ENCODE assay signal across 22 cellular contexts in the genomic region with DNA sequence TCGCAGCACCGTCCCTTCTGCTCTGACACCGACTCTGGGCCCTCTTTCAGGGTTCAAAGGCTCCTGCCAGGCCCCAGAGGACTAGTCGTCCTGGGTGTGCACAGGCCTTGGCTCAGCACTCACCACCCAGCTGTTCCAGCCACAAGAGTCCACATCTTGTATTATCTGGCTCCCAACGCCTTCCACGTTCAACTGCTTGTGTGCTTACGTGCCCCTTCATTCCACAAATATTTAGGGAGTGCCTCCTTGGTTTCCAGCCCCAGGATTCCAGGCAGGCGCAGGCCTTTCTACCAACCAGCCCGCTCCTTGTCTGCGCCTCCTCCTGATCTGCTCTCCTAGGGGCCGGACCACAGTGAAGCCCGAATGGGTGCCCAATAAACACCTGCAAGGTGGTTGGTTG.
A peak's percentile ranks its signal among the peaks of the same experiment; 100 is the strongest.
DNase-seq lines count a peak whose midpoint lies in the region; ATAC-seq, FAIRE-seq and TF ChIP-seq lines count a peak whose summit lies in the region.
"Had no signal": no experiment of that assay in that cellular context is flagged by ENCODE, and none has a peak within 500 bp of the region (broad histone marks: within the 10 kb centered on the region; RNA-seq: fewer than 3 reads in every experiment).

No MANE protein-coding gene starts in this region.

- H2AFZ ChIP-seq in H1 (ENCODE audit: low read length) (no peak overlapping the region), neuronal stem cell (ENCODE audit: low read length) (no peak overlapping the region)
- H2AFZ ChIP-seq: PC-9 had no signal

- peaks cover 3 to 20% (median 12%) of the 10 kb centered on the region in 4 experiments; a peak in 6 of 7 replicates for H3K4me1 ChIP-seq in H1 (replicated peaks in 1 of 4; ENCODE audit: control insufficient read depth in 3 of 4, insufficient read depth in 4 of 4, low read length in 3 of 4)
- peaks cover 26 to 41% of the 10 kb centered on the region in 2 donors for H3K4me1 ChIP-seq in neuronal stem cell (ENCODE audit: control insufficient read depth in 2 of 2, insufficient read depth in 1 of 2, low read depth in 1 of 2, low read length in 2 of 2)
- H3K4me1 ChIP-seq in esophagus muscularis mucosa = peaks cover 0 to 12% (median 6%) of the 10 kb centered on the region in 4 donors
- H3K4me1 ChIP-seq: body of pancreas, left ventricle myocardium inferior had no signal

- H3K56ac ChIP-seq in H1 (replicated peaks; ENCODE audit: insufficient read length, low read depth, low read length) = no peak overlapping the region

- no peak overlapping the region for H3K23ac ChIP-seq in H1 (ENCODE audit: insufficient read length)
- no peak overlapping the region for H3K23ac ChIP-seq in neuronal stem cell (ENCODE audit: low read depth, low read length, poor library complexity)

- peak; percentile 31 for DNase-seq in AG10803 (ENCODE audit: low read depth)
- DNase-seq in LHCN-M2 (ENCODE audit: low read depth) = peak; percentile 21
- no peak for DNase-seq in H1 (ENCODE audit: low read depth in 1 of 2, low spot score in 2 of 2)
- no peak for DNase-seq in neuronal stem cell (ENCODE audit: low spot score)
- no peak for DNase-seq in esophagus muscularis mucosa (ENCODE audit: extremely low spot score)
- DNase-seq in NCI-H526 treated with DMSO at 0.1 percent for 48 hours (lab: John Stamatoyannopoulos, UW) = no peak
- DNase-seq: activated CD4-positive, alpha-beta memory T cell treated with anti-CD3 and anti-CD28 coated beads, Interleukin-2, amount 10 ng/mL, durations not matched to agents 7 days and 5 days; activated naive CD8-positive, alpha-beta T cell treated with anti-CD3 and anti-CD28 coated beads for 36 hours; body of pancreas; Calu3; immature natural killer cell; left ventricle myocardium inferior; NCI-H1417; NCI-H2081 treated with DMSO at 0.1 percent for 48 hours; PC-9; SHP77 treated with DMSO at 0.1 percent for 48 hours; SW 1271 had no signal

- no peak for TF ChIP-seq RAD21 in H1 (IDR thresholded peaks at IDR 0.05 in 1 of 2, conservative IDR thresholded peaks at IDR 0.05 in 1 of 2; ENCODE audit: low read depth in 2 of 2, low read length in 2 of 2)

- H2BK20ac ChIP-seq in H1 (ENCODE audit: low read length) = no peak overlapping the region

- H3K23me2 ChIP-seq in H1 (ENCODE audit: low read depth, low read length) = no peaks in the 10 kb centered on the region

- TF ChIP-seq CTCF in AG10803 (conservative IDR thresholded peaks at IDR 0.05; ENCODE audit: low read length) (no peak), H1 (IDR thresholded peaks at IDR 0.05; ENCODE audit: control extremely low read depth in 1 of 3, insufficient read depth in 1 of 3, low read depth in 1 of 3, low read length in 3 of 3) (no peak), esophagus muscularis mucosa (IDR thresholded peaks at IDR 0.05) (no peak)

- H3K27me3 ChIP-seq in H1 (replicated peaks in 1 of 4; ENCODE audit: control insufficient read depth in 3 of 4, extremely low read depth in 1 of 4, insufficient read depth in 3 of 4, low read length in 3 of 4) (no peaks in the 10 kb centered on the region; a peak in 1 of 7 replicates), neuronal stem cell (ENCODE audit: control insufficient read depth in 3 of 3, insufficient read depth in 3 of 3, low read depth in 1 of 3, low read length in 3 of 3) (peaks cover 0 to 75% (median 0%) of the 10 kb centered on the region in 3 experiments), esophagus muscularis mucosa (peaks cover 0 to 33% (median 0%) of the 10 kb centered on the region in 4 donors)
- H3K27me3 ChIP-seq: body of pancreas had no signal

- no peak for TF ChIP-seq POLR2A in H1 (IDR thresholded peaks at IDR 0.05; ENCODE audit: control extremely low read depth in 1 of 2, low read depth in 2 of 2, low read length in 2 of 2)
- TF ChIP-seq POLR2A in esophagus muscularis mucosa (IDR thresholded peaks at IDR 0.05; ENCODE audit: low read depth) = no peak

- peaks cover 0 to 2% of the 10 kb centered on the region in 2 experiments for H4K20me1 ChIP-seq in H1 (replicated peaks in 1 of 2; ENCODE audit: control insufficient read depth in 1 of 2, insufficient read depth in 2 of 2, low read length in 2 of 2)

- H2BK12ac ChIP-seq in H1 (ENCODE audit: low read depth, low read length) (0 out of 2 replicates have a peak overlapping the region, but pooled peaks have one; percentile 33), neuronal stem cell (ENCODE audit: low read length) (peak overlapping the region; percentile 14)

- no peak overlapping the region for H4K5ac ChIP-seq in H1 (ENCODE audit: insufficient read length, low read depth, low read length)

- TF ChIP-seq EP300 in H1 (IDR thresholded peaks at IDR 0.05; ENCODE audit: borderline replicate concordance in 1 of 2, low read depth in 2 of 2, low read length in 2 of 2) (no peak), esophagus muscularis mucosa (IDR thresholded peaks at IDR 0.05) (no peak)

- no peak overlapping the region for H3K27ac ChIP-seq in H1 (ENCODE audit: low read depth, low read length)
- no peak overlapping the region for H3K27ac ChIP-seq in neuronal stem cell (replicated peaks; ENCODE audit: low read length)
- H3K27ac ChIP-seq in esophagus muscularis mucosa (replicated peaks in 1 of 4) = no peak overlapping the region
- H3K27ac ChIP-seq: body of pancreas, C4-2B, epithelial cell of prostate, left ventricle myocardium inferior, PC-9, skin epidermis had no signal

- H3K4me3 ChIP-seq in AG10803 (ENCODE audit: low read length) (no peak overlapping the region), H1 (ENCODE audit: extremely low read depth in 1 of 4, insufficient read depth in 2 of 4, low read depth in 3 of 4, low read length in 4 of 4) (no peak overlapping the region), neuronal stem cell (ENCODE audit: low read length in 2 of 2) (no peak overlapping the region), esophagus muscularis mucosa (no peak overlapping the region)
- H3K4me3 ChIP-seq: body of pancreas, left ventricle myocardium inferior, PC-9, skin epidermis had no signal

- H3K9ac ChIP-seq in H1 (replicated peaks in 1 of 4; ENCODE audit: extremely low read depth in 1 of 4, low read depth in 3 of 4, low read length in 3 of 4) = no peak overlapping the region
- no peak overlapping the region for H3K9ac ChIP-seq in neuronal stem cell (ENCODE audit: low read depth, low read length, poor library complexity)

- intact Hi-C loops in esophagus muscularis mucosa (cut with DNase I) = no loop called here

- H4K91ac ChIP-seq in H1 (replicated peaks; ENCODE audit: insufficient read length, low read length) (no peak overlapping the region), neuronal stem cell (ENCODE audit: low read depth, low read length, poor library complexity) (no peak overlapping the region)

- H2AK5ac ChIP-seq in H1 (ENCODE audit: low read depth, low read length) = no peak overlapping the region
- H2AK5ac ChIP-seq in neuronal stem cell (ENCODE audit: low read depth, low read length) = no peak overlapping the region

- no peak for FAIRE-seq in H1 (lab: Jason Lieb, UNC)

- H2BK5ac ChIP-seq in H1 (ENCODE audit: low read depth, low read length) (no peak overlapping the region), neuronal stem cell (ENCODE audit: low read length) (no peak overlapping the region)

- 91% methylated on average over 9 of the region's 12 CpGs; no CpG with 5 or more reads in 1 of the 2 experiments for WGBS in H1 (ENCODE audit: extremely low coverage in 1 of 2, insufficient coverage in 1 of 2, insufficient read length in 1 of 2, insufficient replicate concordance in 2 of 2, low coverage in 1 of 2, low lambda C conversion rate in 2 of 2, missing lambda C conversion rate in 1 of 2), 2 experiments
- WGBS in neuronal stem cell (ENCODE audit: extremely low coverage in 2 of 2, insufficient read length in 2 of 2, insufficient replicate concordance in 1 of 2), 2 donors = no CpG with 5 or more reads among the region's 12 CpGs
- 84% methylated on average over 12 of the region's 12 CpGs for WGBS in esophagus muscularis mucosa

- H3K9me3 ChIP-seq in H1 (ENCODE audit: insufficient read depth in 2 of 2, low read depth in 1 of 2, low read length in 1 of 2) = no peaks in the 10 kb centered on the region
- peaks cover 0 to 3% of the 10 kb centered on the region in 2 donors for H3K9me3 ChIP-seq in neuronal stem cell (replicated peaks in 1 of 2; ENCODE audit: control insufficient read depth in 2 of 2, insufficient read depth in 1 of 2, low read depth in 1 of 2, low read length in 2 of 2)
- H3K9me3 ChIP-seq in esophagus muscularis mucosa = no peaks in the 10 kb centered on the region
- H3K9me3 ChIP-seq: body of pancreas, left ventricle myocardium inferior had no signal

- no peak for ATAC-seq in HG02852 (IDR thresholded peaks at IDR 0.05; ENCODE audit: unreplicated experiment)
- no peak for ATAC-seq in activated CD4-positive, CD25-positive, alpha-beta regulatory T cell treated with anti-CD3 and anti-CD28 coated beads, Interleukin-2, amount 50 U/mL, for 24 hours
- ATAC-seq: body of pancreas had no signal

- H3K79me1 ChIP-seq in H1 (ENCODE audit: low read depth, low read length) (no peaks in the 10 kb centered on the region), neuronal stem cell (ENCODE audit: low read depth, low read length) (peaks cover 19% of the 10 kb centered on the region)

- H3K18ac ChIP-seq in H1 (ENCODE audit: extremely low read depth, low read length) (no peak overlapping the region), neuronal stem cell (ENCODE audit: low read length) (peak overlapping the region; percentile 9)

- CTCF ChIA-PET in H1 (lab: Charles Lee; ENCODE audit: partially characterized antibody) = interaction anchor here (0.9 to 18.2 kb wide), 25 partner anchors 13 to 209 kb away, joined by 3 to 388 read pairs (median 7); partner anchors contain the start of gene SCUBE1

- H3K36me3 ChIP-seq in H1 (ENCODE audit: control insufficient read depth in 2 of 4, insufficient read depth in 4 of 4, low read length in 3 of 4) (no peaks in the 10 kb centered on the region), neuronal stem cell (replicated peaks in 1 of 2; ENCODE audit: control insufficient read depth in 2 of 2, insufficient read depth in 2 of 2, low read length in 2 of 2) (peaks cover 0 to 4% of the 10 kb centered on the region in 2 donors), esophagus muscularis mucosa (no peaks in the 10 kb centered on the region)
- H3K36me3 ChIP-seq: left ventricle myocardium inferior had no signal

- POLR2A ChIA-PET in H1 (lab: Charles Lee; ENCODE audit: partially characterized antibody) = interaction anchor here (3.1 kb wide), 1 partner anchor 73 kb away, joined by 14 read pairs; no protein-coding TSS in a partner anchor

- H3K4me2 ChIP-seq in H1 (ENCODE audit: insufficient read depth in 1 of 2, low read depth in 2 of 2, low read length in 2 of 2) (no peak overlapping the region), neuronal stem cell (ENCODE audit: insufficient read depth, low read length, poor library complexity, severe bottlenecking) (no peak overlapping the region)
- H3K4me2 ChIP-seq: PC-9 had no signal

- H2BK120ac ChIP-seq in H1 (replicated peaks; ENCODE audit: low read depth, low read length) (no peak overlapping the region), neuronal stem cell (ENCODE audit: low read depth, low read length) (no peak overlapping the region)

- H3K79me2 ChIP-seq in H1 (ENCODE audit: control insufficient read depth in 1 of 2, insufficient read depth in 2 of 2, low read length in 2 of 2) = no peaks in the 10 kb centered on the region

- H4K8ac ChIP-seq in H1 (ENCODE audit: extremely low read depth, insufficient read depth, low read length) (no peak overlapping the region), neuronal stem cell (ENCODE audit: low read depth, low read length) (no peak overlapping the region)

- H3K14ac ChIP-seq in H1 (ENCODE audit: insufficient read length) (no peak overlapping the region), neuronal stem cell (ENCODE audit: low read length) (no peak overlapping the region)

- no peak overlapping the region for H3K4ac ChIP-seq in H1 (replicated peaks; ENCODE audit: insufficient read length, low read depth, low read length)
- no peak overlapping the region for H3K4ac ChIP-seq in neuronal stem cell (ENCODE audit: low read length)

- H2BK15ac ChIP-seq in H1 (ENCODE audit: low read length) (no peak overlapping the region), neuronal stem cell (ENCODE audit: low read length) (no peak overlapping the region)

Comparison
In these comparisons a context has a peak if more than half of its experiments do, and no peak if none do; other contexts are left out.
1. DNase-seq: peak in AG10803 (single experiment) and LHCN-M2 (single experiment); none in H1 (0 of 2), neuronal stem cell (single experiment), esophagus muscularis mucosa (single experiment) and NCI-H526 treated with DMSO at 0.1 percent for 48 hours (single experiment).